ENCODE assay signal across 1 cellular context in the genomic region with DNA sequence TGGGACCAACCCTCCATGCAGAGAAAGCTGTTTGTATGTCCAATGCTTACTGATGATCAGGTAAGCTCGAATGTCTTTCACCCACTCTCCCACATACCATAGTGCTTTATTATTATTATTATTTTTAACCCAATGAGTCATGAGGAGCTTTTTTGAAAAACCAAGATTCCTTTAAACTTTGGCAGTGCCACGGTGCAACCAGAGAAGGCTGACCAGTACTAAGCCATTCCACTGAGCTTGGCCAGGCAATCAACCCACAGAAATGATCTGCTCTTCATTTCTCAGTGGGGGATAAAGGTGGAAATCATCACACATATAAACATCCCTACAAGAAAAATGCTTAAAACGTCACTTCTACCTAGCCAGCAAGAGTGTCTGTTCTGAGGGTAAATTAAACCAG.
TF ChIP-seq lines count a peak whose summit lies in the region.

No MANE protein-coding gene starts in this region.

TF ChIP-seq in GM23338, 12 proteins besides CTCF, POLR2A, EP300 and RAD21 (continued from another document):
- TF ChIP-seq, protein P1, sequence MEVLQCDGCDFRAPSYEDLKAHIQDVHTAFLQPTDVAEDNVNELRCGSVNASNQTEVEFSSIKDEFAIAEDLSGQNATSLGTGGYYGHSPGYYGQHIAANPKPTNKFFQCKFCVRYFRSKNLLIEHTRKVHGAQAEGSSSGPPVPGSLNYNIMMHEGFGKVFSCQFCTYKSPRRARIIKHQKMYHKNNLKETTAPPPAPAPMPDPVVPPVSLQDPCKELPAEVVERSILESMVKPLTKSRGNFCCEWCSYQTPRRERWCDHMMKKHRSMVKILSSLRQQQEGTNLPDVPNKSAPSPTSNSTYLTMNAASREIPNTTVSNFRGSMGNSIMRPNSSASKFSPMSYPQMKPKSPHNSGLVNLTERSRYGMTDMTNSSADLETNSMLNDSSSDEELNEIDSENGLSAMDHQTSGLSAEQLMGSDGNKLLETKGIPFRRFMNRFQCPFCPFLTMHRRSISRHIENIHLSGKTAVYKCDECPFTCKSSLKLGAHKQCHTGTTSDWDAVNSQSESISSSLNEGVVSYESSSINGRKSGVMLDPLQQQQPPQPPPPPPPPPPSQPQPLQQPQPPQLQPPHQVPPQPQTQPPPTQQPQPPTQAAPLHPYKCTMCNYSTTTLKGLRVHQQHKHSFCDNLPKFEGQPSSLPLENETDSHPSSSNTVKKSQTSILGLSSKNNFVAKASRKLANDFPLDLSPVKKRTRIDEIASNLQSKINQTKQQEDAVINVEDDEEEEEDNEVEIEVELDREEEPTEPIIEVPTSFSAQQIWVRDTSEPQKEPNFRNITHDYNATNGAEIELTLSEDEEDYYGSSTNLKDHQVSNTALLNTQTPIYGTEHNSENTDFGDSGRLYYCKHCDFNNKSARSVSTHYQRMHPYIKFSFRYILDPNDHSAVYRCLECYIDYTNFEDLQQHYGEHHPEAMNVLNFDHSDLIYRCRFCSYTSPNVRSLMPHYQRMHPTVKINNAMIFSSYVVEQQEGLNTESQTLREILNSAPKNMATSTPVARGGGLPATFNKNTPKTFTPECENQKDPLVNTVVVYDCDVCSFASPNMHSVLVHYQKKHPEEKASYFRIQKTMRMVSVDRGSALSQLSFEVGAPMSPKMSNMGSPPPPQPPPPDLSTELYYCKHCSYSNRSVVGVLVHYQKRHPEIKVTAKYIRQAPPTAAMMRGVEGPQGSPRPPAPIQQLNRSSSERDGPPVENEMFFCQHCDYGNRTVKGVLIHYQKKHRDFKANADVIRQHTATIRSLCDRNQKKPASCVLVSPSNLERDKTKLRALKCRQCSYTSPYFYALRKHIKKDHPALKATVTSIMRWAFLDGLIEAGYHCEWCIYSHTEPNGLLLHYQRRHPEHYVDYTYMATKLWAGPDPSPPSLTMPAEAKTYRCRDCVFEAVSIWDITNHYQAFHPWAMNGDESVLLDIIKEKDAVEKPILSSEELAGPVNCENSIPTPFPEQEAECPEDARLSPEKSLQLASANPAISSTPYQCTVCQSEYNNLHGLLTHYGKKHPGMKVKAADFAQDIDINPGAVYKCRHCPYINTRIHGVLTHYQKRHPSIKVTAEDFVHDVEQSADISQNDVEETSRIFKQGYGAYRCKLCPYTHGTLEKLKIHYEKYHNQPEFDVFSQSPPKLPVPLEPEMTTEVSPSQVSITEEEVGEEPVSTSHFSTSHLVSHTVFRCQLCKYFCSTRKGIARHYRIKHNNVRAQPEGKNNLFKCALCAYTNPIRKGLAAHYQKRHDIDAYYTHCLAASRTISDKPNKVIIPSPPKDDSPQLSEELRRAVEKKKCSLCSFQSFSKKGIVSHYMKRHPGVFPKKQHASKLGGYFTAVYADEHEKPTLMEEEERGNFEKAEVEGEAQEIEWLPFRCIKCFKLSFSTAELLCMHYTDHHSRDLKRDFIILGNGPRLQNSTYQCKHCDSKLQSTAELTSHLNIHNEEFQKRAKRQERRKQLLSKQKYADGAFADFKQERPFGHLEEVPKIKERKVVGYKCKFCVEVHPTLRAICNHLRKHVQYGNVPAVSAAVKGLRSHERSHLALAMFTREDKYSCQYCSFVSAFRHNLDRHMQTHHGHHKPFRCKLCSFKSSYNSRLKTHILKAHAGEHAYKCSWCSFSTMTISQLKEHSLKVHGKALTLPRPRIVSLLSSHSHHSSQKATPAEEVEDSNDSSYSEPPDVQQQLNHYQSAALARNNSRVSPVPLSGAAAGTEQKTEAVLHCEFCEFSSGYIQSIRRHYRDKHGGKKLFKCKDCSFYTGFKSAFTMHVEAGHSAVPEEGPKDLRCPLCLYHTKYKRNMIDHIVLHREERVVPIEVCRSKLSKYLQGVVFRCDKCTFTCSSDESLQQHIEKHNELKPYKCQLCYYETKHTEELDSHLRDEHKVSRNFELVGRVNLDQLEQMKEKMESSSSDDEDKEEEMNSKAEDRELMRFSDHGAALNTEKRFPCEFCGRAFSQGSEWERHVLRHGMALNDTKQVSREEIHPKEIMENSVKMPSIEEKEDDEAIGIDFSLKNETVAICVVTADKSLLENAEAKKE (CRISPR knock-in tag; IDR thresholded peaks at IDR 0.05), result no peak
- TF ChIP-seq EZH2phosphoT487 (IDR thresholded peaks at IDR 0.05; ENCODE audit: unreplicated experiment), result no peak
- TF ChIP-seq CREB1 (CRISPR knock-in tag; IDR thresholded peaks at IDR 0.05; ENCODE audit: low read depth), result no peak
- TF ChIP-seq ZNF114 (CRISPR knock-in tag; IDR thresholded peaks at IDR 0.05), result no peak
- TF ChIP-seq, protein P2, sequence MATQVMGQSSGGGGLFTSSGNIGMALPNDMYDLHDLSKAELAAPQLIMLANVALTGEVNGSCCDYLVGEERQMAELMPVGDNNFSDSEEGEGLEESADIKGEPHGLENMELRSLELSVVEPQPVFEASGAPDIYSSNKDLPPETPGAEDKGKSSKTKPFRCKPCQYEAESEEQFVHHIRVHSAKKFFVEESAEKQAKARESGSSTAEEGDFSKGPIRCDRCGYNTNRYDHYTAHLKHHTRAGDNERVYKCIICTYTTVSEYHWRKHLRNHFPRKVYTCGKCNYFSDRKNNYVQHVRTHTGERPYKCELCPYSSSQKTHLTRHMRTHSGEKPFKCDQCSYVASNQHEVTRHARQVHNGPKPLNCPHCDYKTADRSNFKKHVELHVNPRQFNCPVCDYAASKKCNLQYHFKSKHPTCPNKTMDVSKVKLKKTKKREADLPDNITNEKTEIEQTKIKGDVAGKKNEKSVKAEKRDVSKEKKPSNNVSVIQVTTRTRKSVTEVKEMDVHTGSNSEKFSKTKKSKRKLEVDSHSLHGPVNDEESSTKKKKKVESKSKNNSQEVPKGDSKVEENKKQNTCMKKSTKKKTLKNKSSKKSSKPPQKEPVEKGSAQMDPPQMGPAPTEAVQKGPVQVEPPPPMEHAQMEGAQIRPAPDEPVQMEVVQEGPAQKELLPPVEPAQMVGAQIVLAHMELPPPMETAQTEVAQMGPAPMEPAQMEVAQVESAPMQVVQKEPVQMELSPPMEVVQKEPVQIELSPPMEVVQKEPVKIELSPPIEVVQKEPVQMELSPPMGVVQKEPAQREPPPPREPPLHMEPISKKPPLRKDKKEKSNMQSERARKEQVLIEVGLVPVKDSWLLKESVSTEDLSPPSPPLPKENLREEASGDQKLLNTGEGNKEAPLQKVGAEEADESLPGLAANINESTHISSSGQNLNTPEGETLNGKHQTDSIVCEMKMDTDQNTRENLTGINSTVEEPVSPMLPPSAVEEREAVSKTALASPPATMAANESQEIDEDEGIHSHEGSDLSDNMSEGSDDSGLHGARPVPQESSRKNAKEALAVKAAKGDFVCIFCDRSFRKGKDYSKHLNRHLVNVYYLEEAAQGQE (IDR thresholded peaks at IDR 0.05; ENCODE audit: unreplicated experiment), result no peak
- TF ChIP-seq NANOG (IDR thresholded peaks at IDR 0.05; ENCODE audit: borderline replicate concordance), result no peak
- no peak for TF ChIP-seq STAT1 (IDR thresholded peaks at IDR 0.05; ENCODE audit: unreplicated experiment)
- TF ChIP-seq ZNF331 (CRISPR knock-in tag; IDR thresholded peaks at IDR 0.05; ENCODE audit: low read depth), result no peak
- TF ChIP-seq, protein P3, sequence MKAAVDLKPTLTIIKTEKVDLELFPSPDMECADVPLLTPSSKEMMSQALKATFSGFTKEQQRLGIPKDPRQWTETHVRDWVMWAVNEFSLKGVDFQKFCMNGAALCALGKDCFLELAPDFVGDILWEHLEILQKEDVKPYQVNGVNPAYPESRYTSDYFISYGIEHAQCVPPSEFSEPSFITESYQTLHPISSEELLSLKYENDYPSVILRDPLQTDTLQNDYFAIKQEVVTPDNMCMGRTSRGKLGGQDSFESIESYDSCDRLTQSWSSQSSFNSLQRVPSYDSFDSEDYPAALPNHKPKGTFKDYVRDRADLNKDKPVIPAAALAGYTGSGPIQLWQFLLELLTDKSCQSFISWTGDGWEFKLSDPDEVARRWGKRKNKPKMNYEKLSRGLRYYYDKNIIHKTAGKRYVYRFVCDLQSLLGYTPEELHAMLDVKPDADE (IDR thresholded peaks at IDR 0.05), result no peak
- no peak for TF ChIP-seq JUNB (IDR thresholded peaks at IDR 0.05; ENCODE audit: unreplicated experiment)
